Comparison of ENCODE assay signal across 8 cellular contexts in the genomic region with DNA sequence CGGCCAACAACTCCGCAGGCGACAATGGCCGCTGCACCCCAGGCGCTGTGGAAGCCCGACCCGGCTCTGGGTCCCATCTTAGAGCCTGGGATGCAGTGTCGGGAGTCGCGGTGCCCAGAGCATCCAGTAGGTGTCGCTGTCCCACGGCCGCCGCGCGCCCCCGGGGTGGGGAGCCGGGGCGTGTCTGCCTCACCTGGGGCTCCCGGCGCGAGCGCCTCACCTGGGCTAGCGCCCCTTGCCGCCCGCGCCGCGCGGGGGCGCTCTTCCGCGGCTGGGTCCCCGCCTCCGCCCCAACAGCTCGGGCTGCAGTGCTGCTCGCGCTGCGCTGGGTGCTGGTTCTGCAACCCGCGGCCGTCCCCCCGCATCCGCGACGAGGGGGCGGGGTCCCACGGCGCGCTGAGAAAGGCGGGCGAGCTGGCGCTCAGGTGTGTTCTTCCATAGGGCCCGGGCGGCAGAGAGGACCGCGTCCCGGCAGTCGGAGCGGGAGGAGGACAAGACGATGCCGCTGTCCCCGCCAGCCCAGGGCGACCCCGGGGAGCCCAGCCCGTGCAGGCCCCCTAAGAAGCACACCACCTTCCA. TPM values are rescaled to one million over a fixed set of nuclear protein-coding genes. Genes with fewer than 3 reads are reported as not detected.
DNase-seq lines count a peak whose midpoint lies in the region; ATAC-seq and TF ChIP-seq lines count a peak whose summit lies in the region.

A gene with protein sequence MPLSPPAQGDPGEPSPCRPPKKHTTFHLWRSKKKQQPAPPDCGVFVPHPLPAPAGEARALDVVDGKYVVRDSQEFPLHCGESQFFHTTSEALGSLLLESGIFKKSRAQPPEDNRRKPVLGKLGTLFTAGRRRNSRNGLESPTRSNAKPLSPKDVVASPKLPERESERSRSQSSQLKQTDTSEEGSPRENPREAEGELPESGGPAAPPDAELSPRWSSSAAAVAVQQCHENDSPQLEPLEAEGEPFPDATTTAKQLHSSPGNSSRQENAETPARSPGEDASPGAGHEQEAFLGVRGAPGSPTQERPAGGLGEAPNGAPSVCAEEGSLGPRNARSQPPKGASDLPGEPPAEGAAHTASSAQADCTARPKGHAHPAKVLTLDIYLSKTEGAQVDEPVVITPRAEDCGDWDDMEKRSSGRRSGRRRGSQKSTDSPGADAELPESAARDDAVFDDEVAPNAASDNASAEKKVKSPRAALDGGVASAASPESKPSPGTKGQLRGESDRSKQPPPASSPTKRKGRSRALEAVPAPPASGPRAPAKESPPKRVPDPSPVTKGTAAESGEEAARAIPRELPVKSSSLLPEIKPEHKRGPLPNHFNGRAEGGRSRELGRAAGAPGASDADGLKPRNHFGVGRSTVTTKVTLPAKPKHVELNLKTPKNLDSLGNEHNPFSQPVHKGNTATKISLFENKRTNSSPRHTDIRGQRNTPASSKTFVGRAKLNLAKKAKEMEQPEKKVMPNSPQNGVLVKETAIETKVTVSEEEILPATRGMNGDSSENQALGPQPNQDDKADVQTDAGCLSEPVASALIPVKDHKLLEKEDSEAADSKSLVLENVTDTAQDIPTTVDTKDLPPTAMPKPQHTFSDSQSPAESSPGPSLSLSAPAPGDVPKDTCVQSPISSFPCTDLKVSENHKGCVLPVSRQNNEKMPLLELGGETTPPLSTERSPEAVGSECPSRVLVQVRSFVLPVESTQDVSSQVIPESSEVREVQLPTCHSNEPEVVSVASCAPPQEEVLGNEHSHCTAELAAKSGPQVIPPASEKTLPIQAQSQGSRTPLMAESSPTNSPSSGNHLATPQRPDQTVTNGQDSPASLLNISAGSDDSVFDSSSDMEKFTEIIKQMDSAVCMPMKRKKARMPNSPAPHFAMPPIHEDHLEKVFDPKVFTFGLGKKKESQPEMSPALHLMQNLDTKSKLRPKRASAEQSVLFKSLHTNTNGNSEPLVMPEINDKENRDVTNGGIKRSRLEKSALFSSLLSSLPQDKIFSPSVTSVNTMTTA (N-terminal part only) (plus strand): TSS at position 308 of the 579 bp plus-strand sequence. CDS start 192 bp downstream, at position 500.

- CTCF ChIA-PET in Panc1 (lab: Charles Lee), result interaction anchor here (0.6 to 1.1 kb wide), 4 partner anchors 9 to 249 kb away, joined by 3 to 4 read pairs (median 3); no protein-coding TSS in a partner anchor

- peaks cover 50% of the 10 kb centered on the region for H3K27me3 Mint-ChIP-seq in activated T-helper 2 cell treated with anti-CD3 and anti-CD28 coated beads, Interferon-gamma antibody, Interleukin-2, Interleukin-4, amounts not matched to agents 10 μg/mL and 5 μg/mL and 100 μg/mL, durations not matched to agents 14 hours and 24 hours and 36 hours (ENCODE audit: low read depth)

- ATAC-seq in GM18519 (IDR thresholded peaks at IDR 0.05; ENCODE audit: low FRiP score, unreplicated experiment), result peak; percentile 39
- ATAC-seq in HG03565 (IDR thresholded peaks at IDR 0.05; ENCODE audit: unreplicated experiment), result peak; percentile 54
- peak; percentile 94 for ATAC-seq in Panc1
- peak; percentile 98 for ATAC-seq in foreskin keratinocyte

- H3K9me3 Mint-ChIP-seq in activated T-helper 2 cell treated with anti-CD3 and anti-CD28 coated beads, Interferon-gamma antibody, Interleukin-2, Interleukin-4, amounts not matched to agents 10 μg/mL and 5 μg/mL and 100 μg/mL, durations not matched to agents 14 hours and 24 hours and 36 hours, result no peaks in the 10 kb centered on the region

- peak within 1 kb of the TSS; percentile 5; the same call in 1 of the 2 replicates for H3K27ac ChIP-seq in 22Rv1
- no peak within 1 kb of the TSS for H3K27ac ChIP-seq in Panc1 (ENCODE audit: low read length)
- H3K27ac ChIP-seq in foreskin keratinocyte, result peak within 1 kb of the TSS; percentile 50
- H3K27ac ChIP-seq in neutrophil, result no peak within 1 kb of the TSS
- H3K27ac ChIP-seq in thymus (ENCODE audit: low read depth), result no peak within 1 kb of the TSS

- intact Hi-C loops in Panc1 (cut with micrococcal nuclease; ENCODE audit: unreplicated experiment), result no loop called here
- intact Hi-C loops in activated T-helper 2 cell treated with anti-CD3 and anti-CD28 coated beads, Interferon-gamma antibody, Interleukin-2, Interleukin-4, amounts not matched to agents 10 μg/mL and 5 μg/mL and 100 μg/mL, durations not matched to agents 14 hours and 24 hours and 36 hours (cut with micrococcal nuclease), result loop anchor here (10.0 kb wide), 1 partner anchor 614 kb away; the partner anchor contains the start of gene CD24

- TF ChIP-seq CTCF in 22Rv1 (IDR thresholded peaks at IDR 0.05) (peak; percentile 100), Panc1 (IDR thresholded peaks at IDR 0.05) (peak; percentile 100), foreskin keratinocyte (conservative IDR thresholded peaks at IDR 0.05) (peak; percentile 100), neutrophil (IDR thresholded peaks at IDR 0.05) (peak; percentile 72)

- POLR2A ChIA-PET in Panc1 (lab: Charles Lee), result no interaction called here

- 3% methylated on average over 66 of the region's 66 CpGs for WGBS in thymus

- BruUV-seq in Panc1 (replicated peaks; lab: Mats Ljungman, UMichigan), result no TSS peak

- H3K4me3 Mint-ChIP-seq in activated T-helper 2 cell treated with anti-CD3 and anti-CD28 coated beads, Interferon-gamma antibody, Interleukin-2, Interleukin-4, amounts not matched to agents 10 μg/mL and 5 μg/mL and 100 μg/mL, durations not matched to agents 14 hours and 24 hours and 36 hours (ENCODE audit: low read depth), result peak within 1 kb of the TSS; percentile 79

- DNase-seq in Panc1 (ENCODE audit: low read depth, low spot score) (no peak), foreskin keratinocyte (peak; percentile 62 to 78)
- peak; percentile 55 for DNase-seq in activated T-helper 2 cell treated with anti-CD3 and anti-CD28 coated beads, Interferon-gamma antibody, Interleukin-2, Interleukin-4, amounts not matched to agents 10 μg/mL and 5 μg/mL and 100 μg/mL, durations not matched to agents 14 hours and 24 hours and 36 hours (ENCODE audit: low spot score)

- H3K27me3 ChIP-seq in Panc1 (ENCODE audit: control insufficient read depth, insufficient read depth, low read length) (peaks cover 22% of the 10 kb centered on the region), foreskin keratinocyte (no peaks in the 10 kb centered on the region), neutrophil (peaks cover 91% of the 10 kb centered on the region), thymus (ENCODE audit: control insufficient read depth, insufficient read depth) (peaks cover 14% of the 10 kb centered on the region)

- H3K27ac Mint-ChIP-seq in activated T-helper 2 cell treated with anti-CD3 and anti-CD28 coated beads, Interferon-gamma antibody, Interleukin-2, Interleukin-4, amounts not matched to agents 10 μg/mL and 5 μg/mL and 100 μg/mL, durations not matched to agents 14 hours and 24 hours and 36 hours, result no peak within 1 kb of the TSS

- H3K4me1 Mint-ChIP-seq in activated T-helper 2 cell treated with anti-CD3 and anti-CD28 coated beads, Interferon-gamma antibody, Interleukin-2, Interleukin-4, amounts not matched to agents 10 μg/mL and 5 μg/mL and 100 μg/mL, durations not matched to agents 14 hours and 24 hours and 36 hours (ENCODE audit: low read depth), result peaks cover 9% of the 10 kb centered on the region

- H3K36me3 Mint-ChIP-seq in activated T-helper 2 cell treated with anti-CD3 and anti-CD28 coated beads, Interferon-gamma antibody, Interleukin-2, Interleukin-4, amounts not matched to agents 10 μg/mL and 5 μg/mL and 100 μg/mL, durations not matched to agents 14 hours and 24 hours and 36 hours (ENCODE audit: low read depth), result no peaks in the 10 kb centered on the region

- in situ Hi-C loops in Panc1 (cut with HindIII; ENCODE audit: low pct_unique_long_range_greater_than_20kb, low sequenced_read_pairs), result no loop called here

- H3K4me3 ChIP-seq in Panc1 (ENCODE audit: low read depth in 2 of 2, low read length in 2 of 2) (peak within 1 kb of the TSS; percentile 44 to 54), neutrophil (ENCODE audit: low read depth in 1 of 2, low read length in 1 of 2) (peak within 1 kb of the TSS; percentile 47 to 67), thymus (ENCODE audit: low read length) (peak within 1 kb of the TSS; percentile 30)

- H3K36me3 ChIP-seq in Panc1 (ENCODE audit: control insufficient read depth, insufficient read depth, low read length) (no peaks in the 10 kb centered on the region), neutrophil (no peaks in the 10 kb centered on the region), thymus (ENCODE audit: control insufficient read depth, insufficient read depth) (no peaks in the 10 kb centered on the region)

- peaks cover 10% of the 10 kb centered on the region for H3K4me1 ChIP-seq in Panc1 (ENCODE audit: control insufficient read depth, insufficient read depth, low read length)
- peaks cover 4% of the 10 kb centered on the region for H3K4me1 ChIP-seq in foreskin keratinocyte
- H3K4me1 ChIP-seq in neutrophil (ENCODE audit: control insufficient read depth in 1 of 2, insufficient read depth in 1 of 2, low read depth in 1 of 2, low read length in 1 of 2), result peaks cover 16 to 19% of the 10 kb centered on the region in 2 experiments
- H3K4me1 ChIP-seq in thymus (ENCODE audit: control insufficient read depth, insufficient read depth, low read length), result peaks cover 2% of the 10 kb centered on the region

- H3K9me3 ChIP-seq in Panc1 (ENCODE audit: control insufficient read depth, insufficient read depth, low read depth, low read length), result no peaks in the 10 kb centered on the region
- no peaks in the 10 kb centered on the region for H3K9me3 ChIP-seq in neutrophil
- H3K9me3 ChIP-seq in thymus (ENCODE audit: control insufficient read depth), result peaks cover 1% of the 10 kb centered on the region

RNA-seq across cellular contexts. Expression of the gene that starts here (rescaled TPM):
- 32.3 TPM for total RNA-seq in Panc1 (2021; ENCODE audit: unreplicated experiment)
- 8.2 TPM for polyA plus RNA-seq in Panc1 (2012; ENCODE audit: insufficient read length)
- 27.5 and 27.6 TPM in 2 replicates for total RNA-seq in activated T-helper 2 cell treated with anti-CD3 and anti-CD28 coated beads, Interferon-gamma antibody, Interleukin-2, Interleukin-4, amounts not matched to agents 10 μg/mL and 5 μg/mL and 100 μg/mL, durations not matched to agents 14 hours and 24 hours and 36 hours
- total RNA-seq in foreskin keratinocyte, result 109 and 116 TPM in 2 replicates
- polyA plus RNA-seq in foreskin keratinocyte, result 19.2 and 21.0 TPM in 2 replicates
- polyA plus RNA-seq in thymus, result 22.2 TPM

Comparison
In these comparisons a context has a peak if more than half of its experiments do, and no peak if none do; other contexts are left out.
1. H3K27ac ChIP-seq: peak in 22Rv1 (single experiment) and foreskin keratinocyte (single experiment); none in Panc1 (single experiment), neutrophil (single experiment) and thymus (single experiment).
2. ATAC-seq: peak in every context shown above with its lines; median percentile 98 in foreskin keratinocyte; 94 in Panc1; 54 in HG03565; 39 in GM18519.
3. Peak in every context shown above with its lines, with median percentiles within 50 percentile points of each other: CTCF ChIP-seq and H3K4me3 ChIP-seq.